In genomic region chr10:50614444-50615137, GRCh38 we compare ENCODE assay signal across 8 cellular contexts. TPM values are rescaled to one million over a fixed set of nuclear protein-coding genes. Genes with fewer than 3 reads are reported as not detected.
A peak's percentile ranks its signal among the peaks of the same experiment; 100 is the strongest.
DNase-seq lines count a peak whose midpoint lies in the region; ATAC-seq and TF ChIP-seq lines count a peak whose summit lies in the region.

No MANE protein-coding gene starts in this region.

- in situ Hi-C loops in astrocyte of the spinal cord (cut with HindIII; ENCODE audit: low sequenced_read_pairs): no loop called here

- H3K27ac Mint-ChIP-seq in activated T-cell treated with anti-CD3 and anti-CD28 coated beads, Interleukin-2, amount 50 U/mL, for 72 hours: no peak overlapping the region
- no peak overlapping the region for H3K27ac Mint-ChIP-seq in activated T-cell treated with anti-CD3 and anti-CD28 coated beads, Interleukin-2, amount 50 U/mL, for 24 hours
- H3K27ac Mint-ChIP-seq in osteocyte (ENCODE audit: unreplicated experiment): no peak overlapping the region
- no peak overlapping the region for H3K27ac Mint-ChIP-seq in activated T-helper 1 cell treated with anti-CD3 and anti-CD28 coated beads, Interleukin-12 subunit alpha, Interleukin-12 subunit beta, Interleukin-2, Interleukin-4 antibody, amounts not matched to agents 30 ng/mL and 10 ng/mL and 1 ng/mL, durations not matched to agents 14 hours and 24 hours and 36 hours

- intact Hi-C loops in testis (cut with DNase I; ENCODE audit: low total_unique reads): no loop called here
- intact Hi-C loops in activated T-helper 1 cell treated with anti-CD3 and anti-CD28 coated beads, Interleukin-12 subunit alpha, Interleukin-12 subunit beta, Interleukin-2, Interleukin-4 antibody, amounts not matched to agents 30 ng/mL and 10 ng/mL and 1 ng/mL, durations not matched to agents 14 hours and 24 hours and 36 hours (cut with micrococcal nuclease): no loop called here

- no peaks in the 10 kb centered on the region for H3K9me3 ChIP-seq in testis

- ATAC-seq in activated T-cell treated with anti-CD3 and anti-CD28 coated beads, Interleukin-2, amount 50 U/mL, for 72 hours (replicated peaks in 1 of 2): peak; percentile 55 to 59
- peak; percentile 51 for ATAC-seq in HG03378 (IDR thresholded peaks at IDR 0.05; ENCODE audit: unreplicated experiment)

- no peaks in the 10 kb centered on the region for H3K36me3 Mint-ChIP-seq in activated T-cell treated with anti-CD3 and anti-CD28 coated beads, Interleukin-2, amount 50 U/mL, for 72 hours (ENCODE audit: insufficient read depth in 2 of 2)
- no peaks in the 10 kb centered on the region for H3K36me3 Mint-ChIP-seq in activated T-cell treated with anti-CD3 and anti-CD28 coated beads, Interleukin-2, amount 50 U/mL, for 24 hours (ENCODE audit: low read depth)
- H3K36me3 Mint-ChIP-seq in osteocyte (ENCODE audit: unreplicated experiment): no peaks in the 10 kb centered on the region
- no peaks in the 10 kb centered on the region for H3K36me3 Mint-ChIP-seq in activated T-helper 1 cell treated with anti-CD3 and anti-CD28 coated beads, Interleukin-12 subunit alpha, Interleukin-12 subunit beta, Interleukin-2, Interleukin-4 antibody, amounts not matched to agents 30 ng/mL and 10 ng/mL and 1 ng/mL, durations not matched to agents 14 hours and 24 hours and 36 hours (ENCODE audit: low read depth)

- H3K4me1 Mint-ChIP-seq in activated T-cell treated with anti-CD3 and anti-CD28 coated beads, Interleukin-2, amount 50 U/mL, for 72 hours (ENCODE audit: low read depth): peaks cover 44% of the 10 kb centered on the region
- H3K4me1 Mint-ChIP-seq in activated T-cell treated with anti-CD3 and anti-CD28 coated beads, Interleukin-2, amount 50 U/mL, for 24 hours (ENCODE audit: low read depth): peaks cover 58% of the 10 kb centered on the region
- H3K4me1 Mint-ChIP-seq in osteocyte (ENCODE audit: unreplicated experiment): peaks cover 11% of the 10 kb centered on the region
- H3K4me1 Mint-ChIP-seq in activated T-helper 1 cell treated with anti-CD3 and anti-CD28 coated beads, Interleukin-12 subunit alpha, Interleukin-12 subunit beta, Interleukin-2, Interleukin-4 antibody, amounts not matched to agents 30 ng/mL and 10 ng/mL and 1 ng/mL, durations not matched to agents 14 hours and 24 hours and 36 hours (ENCODE audit: low read depth): peaks cover 29% of the 10 kb centered on the region

- H3K9me3 Mint-ChIP-seq in activated T-cell treated with anti-CD3 and anti-CD28 coated beads, Interleukin-2, amount 50 U/mL, for 72 hours: no peaks in the 10 kb centered on the region
- no peaks in the 10 kb centered on the region for H3K9me3 Mint-ChIP-seq in activated T-cell treated with anti-CD3 and anti-CD28 coated beads, Interleukin-2, amount 50 U/mL, for 24 hours
- no peaks in the 10 kb centered on the region for H3K9me3 Mint-ChIP-seq in osteocyte (ENCODE audit: unreplicated experiment)
- H3K9me3 Mint-ChIP-seq in activated T-helper 1 cell treated with anti-CD3 and anti-CD28 coated beads, Interleukin-12 subunit alpha, Interleukin-12 subunit beta, Interleukin-2, Interleukin-4 antibody, amounts not matched to agents 30 ng/mL and 10 ng/mL and 1 ng/mL, durations not matched to agents 14 hours and 24 hours and 36 hours: no peaks in the 10 kb centered on the region

- no peaks in the 10 kb centered on the region for H3K27me3 Mint-ChIP-seq in activated T-cell treated with anti-CD3 and anti-CD28 coated beads, Interleukin-2, amount 50 U/mL, for 72 hours (ENCODE audit: low read depth)
- H3K27me3 Mint-ChIP-seq in activated T-cell treated with anti-CD3 and anti-CD28 coated beads, Interleukin-2, amount 50 U/mL, for 24 hours: no peaks in the 10 kb centered on the region
- H3K27me3 Mint-ChIP-seq in osteocyte (ENCODE audit: unreplicated experiment): no peaks in the 10 kb centered on the region
- peaks cover 2% of the 10 kb centered on the region for H3K27me3 Mint-ChIP-seq in activated T-helper 1 cell treated with anti-CD3 and anti-CD28 coated beads, Interleukin-12 subunit alpha, Interleukin-12 subunit beta, Interleukin-2, Interleukin-4 antibody, amounts not matched to agents 30 ng/mL and 10 ng/mL and 1 ng/mL, durations not matched to agents 14 hours and 24 hours and 36 hours (ENCODE audit: insufficient read depth)

- H3K4me1 ChIP-seq in testis: peaks cover 5% of the 10 kb centered on the region

- DNase-seq in activated T-cell treated with anti-CD3 and anti-CD28 coated beads, Interleukin-2, amount 50 U/mL, for 72 hours: peak in 1 of 2 donors; percentile 21
- no peak for DNase-seq in activated T-cell treated with anti-CD3 and anti-CD28 coated beads, Interleukin-2, amount 50 U/mL, for 24 hours
- no peak for DNase-seq in astrocyte of the spinal cord (ENCODE audit: low read depth, low spot score)
- DNase-seq in osteocyte (ENCODE audit: extremely low spot score, unreplicated experiment): no peak
- DNase-seq in testis: no peak
- no peak for DNase-seq in activated T-helper 1 cell treated with anti-CD3 and anti-CD28 coated beads, Interleukin-12 subunit alpha, Interleukin-12 subunit beta, Interleukin-2, Interleukin-4 antibody, amounts not matched to agents 30 ng/mL and 10 ng/mL and 1 ng/mL, durations not matched to agents 14 hours and 24 hours and 36 hours (ENCODE audit: low spot score)
- DNase-seq in pons (ENCODE audit: low spot score): no peak

- no peak for TF ChIP-seq POLR2A in testis (IDR thresholded peaks at IDR 0.05)

- 68 to 75% methylated on average over 7 of the region's 7 CpGs for WGBS in testis, 2 donors

- no peaks in the 10 kb centered on the region for H3K36me3 ChIP-seq in testis (ENCODE audit: low read depth, missing control alignments)

- peak; percentile 26 for TF ChIP-seq CTCF in astrocyte of the spinal cord (IDR thresholded peaks at IDR 0.05; ENCODE audit: low read depth, low read length)
- peak; percentile 9 for TF ChIP-seq CTCF in osteocyte (IDR thresholded peaks at IDR 0.05)
- TF ChIP-seq CTCF in testis (IDR thresholded peaks at IDR 0.05): no peak

- no peaks in the 10 kb centered on the region for H3K27me3 ChIP-seq in testis

- H3K4me3 ChIP-seq in astrocyte of the spinal cord (ENCODE audit: low read depth, low read length) (no peak overlapping the region), testis (no peak overlapping the region)

- no peak overlapping the region for H3K4me3 Mint-ChIP-seq in activated T-cell treated with anti-CD3 and anti-CD28 coated beads, Interleukin-2, amount 50 U/mL, for 72 hours
- H3K4me3 Mint-ChIP-seq in activated T-cell treated with anti-CD3 and anti-CD28 coated beads, Interleukin-2, amount 50 U/mL, for 24 hours: no peak overlapping the region
- no peak overlapping the region for H3K4me3 Mint-ChIP-seq in osteocyte (ENCODE audit: unreplicated experiment)
- H3K4me3 Mint-ChIP-seq in activated T-helper 1 cell treated with anti-CD3 and anti-CD28 coated beads, Interleukin-12 subunit alpha, Interleukin-12 subunit beta, Interleukin-2, Interleukin-4 antibody, amounts not matched to agents 30 ng/mL and 10 ng/mL and 1 ng/mL, durations not matched to agents 14 hours and 24 hours and 36 hours: no peak overlapping the region

- H3K27ac ChIP-seq in testis: no peak overlapping the region

RNA-seq across cellular contexts. Expression of gene SGMS1, which starts 9.2 kb away (rescaled TPM):
- 1 to 10 TPM; 8.9 to 9.7 TPM for total RNA-seq in activated T-cell treated with anti-CD3 and anti-CD28 coated beads, Interleukin-2, amount 50 U/mL, for 72 hours
- total RNA-seq in osteocyte: 20.7 and 21.0 TPM in 2 replicates
- total RNA-seq in testis: 10 to 100 TPM; 63.2 to 90.9 TPM
- polyA plus RNA-seq in testis (ENCODE audit: insufficient read depth, low read depth, low replicate concordance): 30.6 TPM
- 18.2 and 18.6 TPM in 2 replicates for total RNA-seq in activated T-helper 1 cell treated with anti-CD3 and anti-CD28 coated beads, Interleukin-12 subunit alpha, Interleukin-12 subunit beta, Interleukin-2, Interleukin-4 antibody, amounts not matched to agents 30 ng/mL and 10 ng/mL and 1 ng/mL, durations not matched to agents 14 hours and 24 hours and 36 hours

Comparison
In these comparisons a context has a peak if more than half of its experiments do, and no peak if none do; other contexts are left out.
1. CTCF ChIP-seq: peak in astrocyte of the spinal cord (single experiment) and osteocyte (single experiment); none in testis (0 of 3).